Comparison of ENCODE assay signal across 9 cellular contexts in the genomic region with DNA sequence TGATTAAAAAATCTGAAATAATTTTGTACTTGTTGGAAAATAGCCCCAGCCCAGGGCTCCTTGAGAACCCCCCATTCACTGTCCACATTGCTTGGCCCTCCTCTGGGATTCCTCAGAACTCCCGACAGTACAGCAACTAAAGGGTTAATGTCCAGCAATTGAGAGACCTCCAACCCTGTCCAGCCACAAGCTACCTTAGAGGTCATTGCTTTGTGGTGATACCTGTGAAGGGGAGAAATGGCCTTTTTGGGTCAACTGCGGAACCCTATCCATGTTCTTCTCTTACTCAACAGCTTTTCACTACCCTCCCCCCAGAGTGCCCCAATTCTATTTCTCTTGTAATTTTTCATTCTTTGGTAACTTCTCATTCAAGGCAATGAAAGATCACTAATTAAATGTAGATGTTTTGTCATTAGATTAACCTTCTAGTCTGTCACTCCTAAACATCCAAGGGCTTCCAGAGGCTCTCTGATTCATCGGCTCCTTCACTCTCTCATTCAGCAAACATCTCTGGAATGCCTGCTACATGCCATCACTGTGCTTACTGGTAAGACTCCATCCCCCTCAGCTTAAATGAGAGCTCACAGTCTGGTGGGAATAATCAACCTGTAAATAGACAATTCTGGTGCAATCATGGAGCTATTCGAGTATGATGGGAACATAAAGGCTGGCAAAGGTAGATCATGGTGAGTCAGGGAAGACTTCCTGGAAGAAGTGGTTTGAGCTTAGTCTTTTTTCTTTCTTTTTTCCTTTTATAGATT.
DNase-seq lines count a peak whose midpoint lies in the region; ATAC-seq and TF ChIP-seq lines count a peak whose summit lies in the region.
"Had no signal": no experiment of that assay in that cellular context is flagged by ENCODE, and none has a peak within 500 bp of the region (broad histone marks: within the 10 kb centered on the region; RNA-seq: fewer than 3 reads in every experiment).

No MANE protein-coding gene starts in this region.

- no peak for TF ChIP-seq CTCF in smooth muscle cell (IDR thresholded peaks at IDR 0.05; ENCODE audit: borderline replicate concordance, insufficient read depth, poor library complexity, severe bottlenecking)

- ATAC-seq in GM18861 (IDR thresholded peaks at IDR 0.05; ENCODE audit: unreplicated experiment), result no peak

- DNase-seq in HCEC 1CT (peak; percentile 92), astrocyte of the hippocampus (ENCODE audit: low read depth, low spot score) (peak; percentile 95), iPS DF 19.7 (ENCODE audit: low read depth, low spot score) (peak; percentile 91), smooth muscle cell (lab: John Stamatoyannopoulos, UW; ENCODE audit: unreplicated experiment) (no peak), cerebellar nuclear complex (lab: John Stamatoyannopoulos, UW) (no peak)
- no peak for DNase-seq in activated naive CD4-positive, alpha-beta T cell treated with Interleukin-2 at 50 U/mL for 16 hours
- no peak for DNase-seq in stimulated activated CD4-positive, alpha-beta T cell treated with anti-CD3 and anti-CD28 coated beads, Interleukin-1b, Interleukin-23, amount 100 ng/mL, for 48 hours

- H3F3A ChIP-seq in smooth muscle cell (ENCODE audit: low read depth), result peaks cover 18% of the 10 kb centered on the region

- H3K4me2 ChIP-seq in smooth muscle cell, result peak overlapping the region; percentile 75
- H3K4me2 ChIP-seq: KMS-11 had no signal

- H3K9ac ChIP-seq in smooth muscle cell (ENCODE audit: low read depth), result peak overlapping the region; percentile 63
- H3K9ac ChIP-seq: KMS-11 had no signal

- H3K4me1 ChIP-seq in smooth muscle cell (ENCODE audit: low read depth), result peaks cover 33% of the 10 kb centered on the region

- no peaks in the 10 kb centered on the region for H3K9me3 ChIP-seq in smooth muscle cell (replicated peaks; ENCODE audit: low read depth)

- H2AFZ ChIP-seq in smooth muscle cell (ENCODE audit: low read depth), result no peak overlapping the region

- peak overlapping the region; percentile 94 for H3K27ac ChIP-seq in smooth muscle cell (ENCODE audit: low read depth)
- H3K27ac ChIP-seq: KMS-11 had no signal

- H3K36me3 ChIP-seq in smooth muscle cell (ENCODE audit: low read depth), result no peaks in the 10 kb centered on the region

- H3K27me3 ChIP-seq in smooth muscle cell (ENCODE audit: low read depth), result no peaks in the 10 kb centered on the region

- no peaks in the 10 kb centered on the region for H4K20me1 ChIP-seq in smooth muscle cell (ENCODE audit: low read depth)

- no peak overlapping the region for H3K4me3 ChIP-seq in smooth muscle cell

- H3K79me2 ChIP-seq in smooth muscle cell (ENCODE audit: low read depth), result no peaks in the 10 kb centered on the region

- WGBS in smooth muscle cell (ENCODE audit: low lambda C conversion rate), result 43% methylated on average over 4 of the region's 4 CpGs

Comparison
In these comparisons a context has a peak if more than half of its experiments do, and no peak if none do; other contexts are left out.
1. DNase-seq: peak in HCEC 1CT (single experiment), astrocyte of the hippocampus (single experiment) and iPS DF 19.7 (single experiment); none in smooth muscle cell (single experiment), cerebellar nuclear complex (0 of 2), activated naive CD4-positive, alpha-beta T cell treated with Interleukin-2 at 50 U/mL for 16 hours (single experiment) and stimulated activated CD4-positive, alpha-beta T cell treated with anti-CD3 and anti-CD28 coated beads, Interleukin-1b, Interleukin-23, amount 100 ng/mL, for 48 hours (single experiment).